ENCODE assay signal across 18 cellular contexts in genomic region chr16:87027056-87027616, GRCh38.
A peak's percentile ranks its signal among the peaks of the same experiment; 100 is the strongest.
DNase-seq lines count a peak whose midpoint lies in the region; ATAC-seq and TF ChIP-seq lines count a peak whose summit lies in the region.
"Had no signal": no experiment of that assay in that cellular context is flagged by ENCODE, and none has a peak within 500 bp of the region (broad histone marks: within the 10 kb centered on the region; RNA-seq: fewer than 3 reads in every experiment).

No MANE protein-coding gene starts in this region.

- H3K9ac ChIP-seq in neuronal stem cell (ENCODE audit: low read depth, low read length, poor library complexity): no peak overlapping the region
- H3K9ac ChIP-seq: BLaER1 had no signal

- H3K14ac ChIP-seq in neuronal stem cell (ENCODE audit: low read length): peak overlapping the region; percentile 60

- H3K9me3 Mint-ChIP-seq in natural killer cell: no peaks in the 10 kb centered on the region
- H3K9me3 Mint-ChIP-seq: HFFc6 had no signal

- H3K36me3 ChIP-seq in neuronal stem cell (replicated peaks in 1 of 2; ENCODE audit: control insufficient read depth in 2 of 2, insufficient read depth in 2 of 2, low read length in 2 of 2): no peaks in the 10 kb centered on the region
- H3K36me3 ChIP-seq in spleen: no peaks in the 10 kb centered on the region
- H3K36me3 ChIP-seq: BLaER1, HAP-1 had no signal

- no peak overlapping the region for H3K4ac ChIP-seq in neuronal stem cell (ENCODE audit: low read length)

- ATAC-seq in Right ventricle myocardium superior (ENCODE audit: poor library complexity) (no peak), natural killer cell (no peak)
- ATAC-seq: CD8-positive, alpha-beta T cell had no signal

- no peak for TF ChIP-seq CTCF in spleen (IDR thresholded peaks at IDR 0.05 in 8 of 11, conservative IDR thresholded peaks at IDR 0.05 in 3 of 11)
- TF ChIP-seq CTCF in natural killer cell (IDR thresholded peaks at IDR 0.05): no peak

- no peak overlapping the region for H3K4me2 ChIP-seq in neuronal stem cell (ENCODE audit: insufficient read depth, low read length, poor library complexity, severe bottlenecking)
- H3K4me2 ChIP-seq: BLaER1 had no signal

- TF ChIP-seq POLR2A in spleen (IDR thresholded peaks at IDR 0.05): no peak

- no peak overlapping the region for H2BK5ac ChIP-seq in neuronal stem cell (ENCODE audit: low read length)

- H3K4me1 ChIP-seq in neuronal stem cell (ENCODE audit: control insufficient read depth in 2 of 2, insufficient read depth in 1 of 2, low read depth in 1 of 2, low read length in 2 of 2) (no peaks in the 10 kb centered on the region), spleen (no peaks in the 10 kb centered on the region)
- H3K4me1 ChIP-seq: Caco-2, HAP-1 had no signal

- no peak overlapping the region for H3K27ac ChIP-seq in neuronal stem cell (replicated peaks; ENCODE audit: low read length)
- no peak overlapping the region for H3K27ac ChIP-seq in spleen
- H3K27ac ChIP-seq: 22Rv1, BLaER1, C4-2B had no signal

- no peaks in the 10 kb centered on the region for H3K27me3 ChIP-seq in neuronal stem cell (ENCODE audit: control insufficient read depth in 3 of 3, insufficient read depth in 3 of 3, low read depth in 1 of 3, low read length in 3 of 3)
- peaks cover 0 to 10% (median 0%) of the 10 kb centered on the region in 7 donors for H3K27me3 ChIP-seq in spleen (replicated peaks in 1 of 7)
- H3K27me3 ChIP-seq: BLaER1 had no signal

- no peak overlapping the region for H3K27ac Mint-ChIP-seq in natural killer cell
- H3K27ac Mint-ChIP-seq: B cell; CD4-positive, CD25-positive, alpha-beta regulatory T cell; CD8-positive, alpha-beta T cell; HFFc6 had no signal

- peak overlapping the region in 1 of 2 donors; percentile 43 for H3K4me3 ChIP-seq in neuronal stem cell (ENCODE audit: low read length in 2 of 2)
- H3K4me3 ChIP-seq in spleen: no peak overlapping the region
- H3K4me3 ChIP-seq: BLaER1, HAP-1 had no signal

- no peak overlapping the region for H4K91ac ChIP-seq in neuronal stem cell (ENCODE audit: low read depth, low read length, poor library complexity)

- no peaks in the 10 kb centered on the region for H3K4me1 Mint-ChIP-seq in natural killer cell
- H3K4me1 Mint-ChIP-seq: B cell; CD4-positive, CD25-positive, alpha-beta regulatory T cell had no signal

- peaks cover 2 to 17% of the 10 kb centered on the region in 2 donors for H3K27me3 Mint-ChIP-seq in natural killer cell (ENCODE audit: low read depth in 2 of 2)

- H3K36me3 Mint-ChIP-seq in natural killer cell: no peaks in the 10 kb centered on the region
- H3K36me3 Mint-ChIP-seq: CD4-positive, CD25-positive, alpha-beta regulatory T cell; CD8-positive, alpha-beta T cell had no signal

- intact Hi-C loops in cardiac septum (cut with DNase I): no loop called here
- intact Hi-C loops in Right ventricle myocardium superior (cut with DNase I): no loop called here
- intact Hi-C loops in spleen (cut with DNase I; ENCODE audit: low total_unique reads): no loop called here
- intact Hi-C loops in natural killer cell (cut with micrococcal nuclease): no loop called here

- no peaks in the 10 kb centered on the region for H3K79me1 ChIP-seq in neuronal stem cell (ENCODE audit: low read depth, low read length)

- peak overlapping the region; percentile 40 for H2AK5ac ChIP-seq in neuronal stem cell (ENCODE audit: low read depth, low read length)

- H3K23ac ChIP-seq in neuronal stem cell (ENCODE audit: low read depth, low read length, poor library complexity): no peak overlapping the region

- H2BK15ac ChIP-seq in neuronal stem cell (ENCODE audit: low read length): no peak overlapping the region

- no peak overlapping the region for H2BK120ac ChIP-seq in neuronal stem cell (ENCODE audit: low read depth, low read length)

- H2BK12ac ChIP-seq in neuronal stem cell (ENCODE audit: low read length): no peak overlapping the region

- no peak overlapping the region for H3K4me3 Mint-ChIP-seq in natural killer cell
- H3K4me3 Mint-ChIP-seq: B cell; CD4-positive, CD25-positive, alpha-beta regulatory T cell; CD8-positive, alpha-beta T cell; HFFc6 had no signal

- H3K9me3 ChIP-seq in neuronal stem cell (replicated peaks in 1 of 2; ENCODE audit: control insufficient read depth in 2 of 2, insufficient read depth in 1 of 2, low read depth in 1 of 2, low read length in 2 of 2) (no peaks in the 10 kb centered on the region), spleen (peaks cover 0 to 8% (median 0%) of the 10 kb centered on the region in 8 donors)
- H3K9me3 ChIP-seq: BLaER1, Caco-2, HAP-1 had no signal

- no CpG with 5 or more reads among the region's 16 CpGs for WGBS in neuronal stem cell (ENCODE audit: extremely low coverage in 2 of 2, insufficient read length in 2 of 2, insufficient replicate concordance in 1 of 2), 2 donors
- 85 to 90% (median 85%) methylated on average over 16 of the region's 16 CpGs for WGBS in spleen, 5 donors

- H3K18ac ChIP-seq in neuronal stem cell (ENCODE audit: low read length): peak overlapping the region; percentile 67

- DNase-seq in cardiac septum (ENCODE audit: low spot score): peak; percentile 70
- DNase-seq in Right ventricle myocardium superior: no peak
- no peak for DNase-seq in neuronal stem cell (ENCODE audit: low spot score)
- peak; percentile 42 for DNase-seq in spleen
- no peak for DNase-seq in NCI-H2029 treated with DMSO at 0.1 percent for 48 hours (lab: John Stamatoyannopoulos, UW)
- DNase-seq in natural killer cell: no peak
- DNase-seq: Caco-2; CD4-positive, CD25-positive, alpha-beta regulatory T cell; CD8-positive, alpha-beta T cell; DMS153; DND-41; GOT3; HFFc6 had no signal

- H2AFZ ChIP-seq in neuronal stem cell (ENCODE audit: low read length): no peak overlapping the region

- H4K8ac ChIP-seq in neuronal stem cell (ENCODE audit: low read depth, low read length): no peak overlapping the region

Comparison
In these comparisons a context has a peak if more than half of its experiments do, and no peak if none do; other contexts are left out.
1. DNase-seq: peak in cardiac septum (single experiment) and spleen (single experiment); none in Right ventricle myocardium superior (single experiment), neuronal stem cell (single experiment), NCI-H2029 treated with DMSO at 0.1 percent for 48 hours (single experiment) and natural killer cell (single experiment).